13 cellular contexts compared by ENCODE assay signal in the genomic region with DNA sequence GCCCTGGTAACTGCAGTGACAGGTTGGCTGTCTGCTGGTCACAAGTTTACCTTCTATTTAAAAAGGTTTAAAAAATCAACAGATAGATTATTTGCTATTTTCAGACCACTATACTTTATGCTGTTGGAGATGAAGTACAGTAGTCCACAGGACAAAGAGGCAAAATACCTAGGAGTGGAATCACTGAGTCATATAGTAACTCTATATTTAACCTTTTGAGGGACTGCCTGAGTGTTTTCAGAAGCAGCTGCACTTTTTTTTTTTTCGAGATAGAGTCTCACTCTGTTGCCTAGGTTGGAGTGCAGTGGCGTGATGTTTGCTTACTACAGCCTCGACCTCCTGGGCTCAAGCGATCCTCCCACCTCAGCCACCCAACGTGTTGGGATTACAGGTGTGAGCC. TPM values are rescaled to one million over a fixed set of nuclear protein-coding genes. Genes with fewer than 3 reads are reported as not detected.
DNase-seq lines count a peak whose midpoint lies in the region; ATAC-seq and TF ChIP-seq lines count a peak whose summit lies in the region.
"Had no signal": no experiment of that assay in that cellular context is flagged by ENCODE, and none has a peak within 500 bp of the region (broad histone marks: within the 10 kb centered on the region; RNA-seq: fewer than 3 reads in every experiment).

No MANE protein-coding gene starts in this region.

- DNase-seq in activated naive CD4-positive, alpha-beta T cell treated with anti-CD3 and anti-CD28 coated beads for 36 hours, result no peak
- no peak for DNase-seq in activated naive CD4-positive, alpha-beta T cell (lab: John Stamatoyannopoulos, UW)
- DNase-seq in NCI-H1417 treated with DMSO at 0.1 percent for 48 hours (lab: John Stamatoyannopoulos, UW) (no peak), vagina (ENCODE audit: extremely low spot score in 2 of 2) (no peak), progenitor cell of endocrine pancreas (ENCODE audit: low spot score, unreplicated experiment) (no peak), NCI-H2171 (lab: John Stamatoyannopoulos, UW) (no peak)
- DNase-seq: AML-193, foreskin keratinocyte, left ventricle myocardium inferior, MM.1S had no signal

- peaks cover 47% of the 10 kb centered on the region for H3K36me3 Mint-ChIP-seq in activated naive CD4-positive, alpha-beta T cell treated with anti-CD3 and anti-CD28 coated beads for 36 hours (ENCODE audit: low read depth)
- H3K36me3 Mint-ChIP-seq in progenitor cell of endocrine pancreas (ENCODE audit: insufficient read depth), result peaks cover 36% of the 10 kb centered on the region

- H3K9me3 ChIP-seq in vagina, result no peaks in the 10 kb centered on the region
- H3K9me3 ChIP-seq: left ventricle myocardium inferior had no signal

- H3K4me3 Mint-ChIP-seq in activated naive CD4-positive, alpha-beta T cell treated with anti-CD3 and anti-CD28 coated beads for 36 hours, result no peak overlapping the region
- no peak overlapping the region for H3K4me3 Mint-ChIP-seq in progenitor cell of endocrine pancreas (ENCODE audit: low read depth)
- H3K4me3 Mint-ChIP-seq: central memory CD8-positive, alpha-beta T cell had no signal

- peaks cover 4% of the 10 kb centered on the region for H3K4me1 ChIP-seq in vagina
- H3K4me1 ChIP-seq: foreskin keratinocyte had no signal

- no peaks in the 10 kb centered on the region for H3K27me3 Mint-ChIP-seq in activated naive CD4-positive, alpha-beta T cell treated with anti-CD3 and anti-CD28 coated beads for 36 hours (ENCODE audit: low read depth)
- no peaks in the 10 kb centered on the region for H3K27me3 Mint-ChIP-seq in progenitor cell of endocrine pancreas
- H3K27me3 Mint-ChIP-seq: central memory CD8-positive, alpha-beta T cell had no signal

- TF ChIP-seq CTCF in vagina (IDR thresholded peaks at IDR 0.05) (no peak), progenitor cell of endocrine pancreas (IDR thresholded peaks at IDR 0.05; ENCODE audit: unreplicated experiment) (no peak)

- H3K27ac ChIP-seq in vagina, result no peak overlapping the region
- H3K27ac ChIP-seq: foreskin keratinocyte, left ventricle myocardium inferior had no signal

- no peak overlapping the region for H3K4me3 ChIP-seq in vagina
- H3K4me3 ChIP-seq: left ventricle myocardium inferior had no signal

- peaks cover 0 to 71% of the 10 kb centered on the region in 2 donors for H3K36me3 ChIP-seq in vagina

- no peaks in the 10 kb centered on the region for H3K9me3 Mint-ChIP-seq in activated naive CD4-positive, alpha-beta T cell treated with anti-CD3 and anti-CD28 coated beads for 36 hours
- no peaks in the 10 kb centered on the region for H3K9me3 Mint-ChIP-seq in progenitor cell of endocrine pancreas (ENCODE audit: low read depth)
- H3K9me3 Mint-ChIP-seq: central memory CD8-positive, alpha-beta T cell had no signal

- peak overlapping the region; percentile 56 for H3K27ac Mint-ChIP-seq in activated naive CD4-positive, alpha-beta T cell treated with anti-CD3 and anti-CD28 coated beads for 36 hours
- H3K27ac Mint-ChIP-seq in progenitor cell of endocrine pancreas, result no peak overlapping the region

- peaks cover 59% of the 10 kb centered on the region for H3K4me1 Mint-ChIP-seq in activated naive CD4-positive, alpha-beta T cell treated with anti-CD3 and anti-CD28 coated beads for 36 hours (ENCODE audit: low read depth)
- H3K4me1 Mint-ChIP-seq in progenitor cell of endocrine pancreas (ENCODE audit: low read depth), result no peaks in the 10 kb centered on the region

- H3K27me3 ChIP-seq in vagina, result no peaks in the 10 kb centered on the region
- H3K27me3 ChIP-seq: foreskin keratinocyte had no signal

- CTCF ChIA-PET in activated naive CD4-positive, alpha-beta T cell treated with anti-CD3 and anti-CD28 coated beads for 36 hours (lab: Charles Lee), result no interaction called here

- intact Hi-C loops in activated naive CD4-positive, alpha-beta T cell treated with anti-CD3 and anti-CD28 coated beads for 36 hours (cut with micrococcal nuclease), result loop anchor here (1.0 kb wide), 1 partner anchor 8 kb away; no protein-coding TSS in a partner anchor
- intact Hi-C loops in vagina (cut with DNase I), result no loop called here

- TF ChIP-seq POLR2A in vagina (IDR thresholded peaks at IDR 0.05), result no peak

- ATAC-seq in GM21825 (IDR thresholded peaks at IDR 0.05; ENCODE audit: unreplicated experiment), result peak; percentile 83
- peak; percentile 68 for ATAC-seq in HG03457 (IDR thresholded peaks at IDR 0.05; ENCODE audit: unreplicated experiment)
- ATAC-seq: foreskin keratinocyte had no signal

RNA-seq across cellular contexts. Expression of a gene that starts 11.7 kb away (rescaled TPM):
- 10 to 100 TPM; 34.7 to 35.1 TPM for total RNA-seq in activated naive CD4-positive, alpha-beta T cell treated with anti-CD3 and anti-CD28 coated beads for 36 hours
- total RNA-seq in vagina, result 36.1 TPM
- total RNA-seq in progenitor cell of endocrine pancreas, result 68.8 and 69.6 TPM in 2 replicates

RNA-seq across cellular contexts. Expression of a gene that starts 38.4 kb away (rescaled TPM):
- 10 to 100 TPM; 26.7 to 29.9 TPM for total RNA-seq in activated naive CD4-positive, alpha-beta T cell treated with anti-CD3 and anti-CD28 coated beads for 36 hours
- total RNA-seq in vagina (34.6 TPM), progenitor cell of endocrine pancreas (49.8 and 52.5 TPM in 2 replicates)
